Comparison of ENCODE assay signal across 12 cellular contexts in genomic region chr6:169490409-169490708, GRCh38.
"Had no signal": no experiment of that assay in that cellular context is flagged by ENCODE, and none has a peak within 500 bp of the region (broad histone marks: within the 10 kb centered on the region; RNA-seq: fewer than 3 reads in every experiment).

No MANE protein-coding gene starts in this region.

- H3K9me3 ChIP-seq: body of pancreas, ovary had no signal

- DNase-seq: activated CD4-positive, alpha-beta T cell treated with anti-CD3 and anti-CD28 coated beads, Interleukin-2, amount 10 ng/mL, durations not matched to agents 7 days and 5 days; activated CD4-positive, CD25-positive, alpha-beta regulatory T cell; activated naive CD4-positive, alpha-beta T cell treated with anti-CD3 and anti-CD28 coated beads, Interleukin-2, amount 50 U/mL, for 16 hours; activated T-cell treated with anti-CD3 and anti-CD28 coated beads for 4 hours; body of pancreas; hypothalamus; nephron progenitor cell; ovary; spleen; stimulated activated CD4-positive, alpha-beta T cell treated with anti-CD3 and anti-CD28 coated beads, Interleukin-1b, Interleukin-23, amount 100 ng/mL, for 48 hours; stimulated activated naive B cell treated with anti-CD40 and anti-IgM and Interleukin-4, amounts not matched to agents 10 μg/mL and 1 μg/mL and 100 μg/mL, for 72 hours; substantia nigra had no signal

- ATAC-seq: body of pancreas; stimulated activated naive B cell treated with anti-CD40 and anti-IgM and Interleukin-4, amounts not matched to agents 10 μg/mL and 1 μg/mL and 100 μg/mL, for 72 hours had no signal

- H3K36me3 ChIP-seq: ovary, spleen had no signal

- H3K4me1 ChIP-seq: body of pancreas had no signal

- H3K27ac ChIP-seq: body of pancreas, ovary, spleen had no signal

- H3K27me3 ChIP-seq: body of pancreas, ovary, spleen had no signal

- H3K4me3 ChIP-seq: body of pancreas, ovary, spleen had no signal
